Comparison of ENCODE assay signal across 1 cellular context in genomic region chr16:28950648-28951409, GRCh38.
TF ChIP-seq lines count a peak whose summit lies in the region.

TSS of gene NFATC2IP (plus strand) at chr16:28950937. CDS start at chr16:28951012, 75 bp downstream.

TF ChIP-seq in K562, 482 proteins besides CTCF, POLR2A, EP300 and RAD21 (continued from another document and continues in another):
- TF ChIP-seq ZNF280B (CRISPR knock-in tag; IDR thresholded peaks at IDR 0.05) (no peak), NR4A1 (CRISPR knock-in tag; IDR thresholded peaks at IDR 0.05) (no peak), NR4A1 (tag; IDR thresholded peaks at IDR 0.05) (no peak), NCOA6 (IDR thresholded peaks at IDR 0.05) (no peak), SNIP1 (IDR thresholded peaks at IDR 0.05; ENCODE audit: low read depth) (no peak), TCF3 (CRISPR knock-in tag; IDR thresholded peaks at IDR 0.05) (no peak), HES1 (IDR thresholded peaks at IDR 0.05; ENCODE audit: low read depth) (peak; percentile 93), ELF1 (tag; IDR thresholded peaks at IDR 0.05) (peak; percentile 97), STAT6 (CRISPR knock-in tag; IDR thresholded peaks at IDR 0.05) (0 out of 2 replicates have a peak, but pooled peaks have one; percentile 69), FOXO4 (CRISPR knock-in tag; IDR thresholded peaks at IDR 0.05) (no peak), DNMT1 (IDR thresholded peaks at IDR 0.05) (no peak), DLX4 (CRISPR knock-in tag; IDR thresholded peaks at IDR 0.05) (no peak), BRF2 (IDR thresholded peaks at IDR 0.05; ENCODE audit: borderline replicate concordance, insufficient read depth, insufficient read length) (no peak), TSC22D4 (tag; IDR thresholded peaks at IDR 0.05) (no peak), ZNF408 (CRISPR knock-in tag; IDR thresholded peaks at IDR 0.05; ENCODE audit: low read depth) (no peak), TEAD1 (CRISPR knock-in tag; IDR thresholded peaks at IDR 0.05) (no peak; a peak in 1 of 4 replicates), ZNF263 (CRISPR knock-in tag; IDR thresholded peaks at IDR 0.05; ENCODE audit: borderline replicate concordance) (no peak), NFE2L1 (tag; IDR thresholded peaks at IDR 0.05; ENCODE audit: borderline replicate concordance, low read depth) (no peak), MTA2 (IDR thresholded peaks at IDR 0.05; ENCODE audit: low read depth) (no peak), PPARD (CRISPR knock-in tag; IDR thresholded peaks at IDR 0.05) (no peak), TEAD2 (tag; IDR thresholded peaks at IDR 0.05) (no peak), BRCA1 (IDR thresholded peaks at IDR 0.05) (no peak), BRCA1 (CRISPR knock-in tag; IDR thresholded peaks at IDR 0.05) (no peak), LEF1 (IDR thresholded peaks at IDR 0.05) (no peak), ZNF589 (CRISPR knock-in tag; IDR thresholded peaks at IDR 0.05; ENCODE audit: low read depth) (no peak), PCBP1 (IDR thresholded peaks at IDR 0.05; ENCODE audit: low read depth, low read length, poor library complexity, severe bottlenecking) (no peak), MGA (IDR thresholded peaks at IDR 0.05) (no peak), ETV6 (IDR thresholded peaks at IDR 0.05; ENCODE audit: borderline replicate concordance in 1 of 2, low read depth in 2 of 2, low read length in 1 of 2) (no peak), ETV6 (CRISPR knock-in tag; IDR thresholded peaks at IDR 0.05; ENCODE audit: borderline replicate concordance) (no peak), E2F4 (CRISPR knock-in tag; IDR thresholded peaks at IDR 0.05; ENCODE audit: low read depth) (peak; percentile 91), VEZF1 (CRISPR knock-in tag; IDR thresholded peaks at IDR 0.05) (peak; percentile 56), ZNF184 (CRISPR knock-in tag; IDR thresholded peaks at IDR 0.05) (no peak), NONO (IDR thresholded peaks at IDR 0.05; ENCODE audit: low read depth in 2 of 2, low read length in 1 of 2) (peak; percentile 21 to 64; a peak in 2 of 4 replicates), TBL1XR1 (IDR thresholded peaks at IDR 0.05; ENCODE audit: low read length in 2 of 2) (no peak), NFIC (IDR thresholded peaks at IDR 0.05) (no peak), GATA2 (CRISPR knock-in tag; IDR thresholded peaks at IDR 0.05) (peak; percentile 94), PHF21A (IDR thresholded peaks at IDR 0.05; ENCODE audit: borderline replicate concordance, low read depth) (no peak), NCOR1 (IDR thresholded peaks at IDR 0.05) (no peak), NUFIP1 (IDR thresholded peaks at IDR 0.05; ENCODE audit: partially characterized antibody) (no peak), ZNF696 (CRISPR knock-in tag; conservative IDR thresholded peaks at IDR 0.05) (no peak), HDAC2 (IDR thresholded peaks at IDR 0.05) (no peak), CSDE1 (IDR thresholded peaks at IDR 0.05) (no peak), PTRF (tag; IDR thresholded peaks at IDR 0.05) (no peak), HDAC8 (tag; IDR thresholded peaks at IDR 0.05) (no peak), TEAD4 (IDR thresholded peaks at IDR 0.05; ENCODE audit: low read length) (0 out of 2 replicates have a peak, but pooled peaks have one; percentile 1), TEAD4 (CRISPR knock-in tag; IDR thresholded peaks at IDR 0.05; ENCODE audit: borderline replicate concordance) (no peak)
